2 cellular contexts compared by ENCODE assay signal in the genomic region with DNA sequence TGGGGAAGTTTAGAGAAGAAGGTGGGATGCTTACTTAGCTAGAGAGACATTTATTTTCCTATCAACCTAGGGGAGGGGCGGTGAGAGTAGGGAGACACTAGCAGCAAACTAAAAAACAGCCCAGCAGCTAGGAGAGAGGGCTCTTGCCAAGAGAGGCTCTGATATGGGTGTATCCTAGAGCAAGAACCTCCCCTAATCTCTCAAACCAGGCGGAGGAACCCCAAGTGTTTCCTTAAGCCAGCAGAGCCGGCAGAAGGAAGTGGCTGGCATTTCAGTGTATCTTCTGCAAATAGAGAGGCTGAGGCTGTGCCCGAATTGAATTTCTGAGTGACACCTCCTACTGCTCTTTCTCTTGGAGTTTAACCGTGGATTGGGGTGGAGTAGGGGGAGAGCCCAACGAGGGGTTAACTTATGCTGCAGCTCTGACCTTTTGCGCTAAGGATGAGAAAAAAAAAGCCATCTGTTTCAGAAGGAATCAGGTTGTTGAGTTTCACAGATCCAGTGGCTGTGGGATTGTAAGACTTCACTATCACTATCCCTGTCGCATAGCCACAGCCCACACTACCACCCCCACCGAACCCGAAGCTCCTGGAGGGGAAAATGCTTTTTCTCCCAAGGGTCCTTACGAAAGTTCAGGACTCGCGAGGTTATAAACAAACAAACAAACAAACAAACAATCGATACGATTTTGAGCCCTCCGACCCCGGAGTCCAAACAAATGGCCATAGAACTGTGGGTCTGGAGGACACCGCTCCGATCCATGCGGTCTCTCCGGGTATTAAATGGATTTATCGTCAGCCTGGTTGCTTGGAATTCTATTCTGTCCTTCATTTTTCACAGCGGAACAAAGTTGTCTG.
TF ChIP-seq lines count a peak whose summit lies in the region.

No MANE protein-coding gene starts in this region.

TF ChIP-seq in SK-N-SH, 30 proteins besides CTCF, POLR2A, EP300 and RAD21 (continued from another document):
- TF ChIP-seq, protein P1, sequence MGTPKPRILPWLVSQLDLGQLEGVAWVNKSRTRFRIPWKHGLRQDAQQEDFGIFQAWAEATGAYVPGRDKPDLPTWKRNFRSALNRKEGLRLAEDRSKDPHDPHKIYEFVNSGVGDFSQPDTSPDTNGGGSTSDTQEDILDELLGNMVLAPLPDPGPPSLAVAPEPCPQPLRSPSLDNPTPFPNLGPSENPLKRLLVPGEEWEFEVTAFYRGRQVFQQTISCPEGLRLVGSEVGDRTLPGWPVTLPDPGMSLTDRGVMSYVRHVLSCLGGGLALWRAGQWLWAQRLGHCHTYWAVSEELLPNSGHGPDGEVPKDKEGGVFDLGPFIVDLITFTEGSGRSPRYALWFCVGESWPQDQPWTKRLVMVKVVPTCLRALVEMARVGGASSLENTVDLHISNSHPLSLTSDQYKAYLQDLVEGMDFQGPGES (IDR thresholded peaks at IDR 0.05; ENCODE audit: low read depth, low read length): no peak
- TF ChIP-seq, protein P2, sequence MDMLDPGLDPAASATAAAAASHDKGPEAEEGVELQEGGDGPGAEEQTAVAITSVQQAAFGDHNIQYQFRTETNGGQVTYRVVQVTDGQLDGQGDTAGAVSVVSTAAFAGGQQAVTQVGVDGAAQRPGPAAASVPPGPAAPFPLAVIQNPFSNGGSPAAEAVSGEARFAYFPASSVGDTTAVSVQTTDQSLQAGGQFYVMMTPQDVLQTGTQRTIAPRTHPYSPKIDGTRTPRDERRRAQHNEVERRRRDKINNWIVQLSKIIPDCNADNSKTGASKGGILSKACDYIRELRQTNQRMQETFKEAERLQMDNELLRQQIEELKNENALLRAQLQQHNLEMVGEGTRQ (IDR thresholded peaks at IDR 0.05; ENCODE audit: borderline replicate concordance, low read depth, low read length): no peak
- TF ChIP-seq NFIC (IDR thresholded peaks at IDR 0.05; ENCODE audit: borderline replicate concordance): no peak
- TF ChIP-seq GABPA (IDR thresholded peaks at IDR 0.05; ENCODE audit: low read depth): no peak
- TF ChIP-seq, protein P3, sequence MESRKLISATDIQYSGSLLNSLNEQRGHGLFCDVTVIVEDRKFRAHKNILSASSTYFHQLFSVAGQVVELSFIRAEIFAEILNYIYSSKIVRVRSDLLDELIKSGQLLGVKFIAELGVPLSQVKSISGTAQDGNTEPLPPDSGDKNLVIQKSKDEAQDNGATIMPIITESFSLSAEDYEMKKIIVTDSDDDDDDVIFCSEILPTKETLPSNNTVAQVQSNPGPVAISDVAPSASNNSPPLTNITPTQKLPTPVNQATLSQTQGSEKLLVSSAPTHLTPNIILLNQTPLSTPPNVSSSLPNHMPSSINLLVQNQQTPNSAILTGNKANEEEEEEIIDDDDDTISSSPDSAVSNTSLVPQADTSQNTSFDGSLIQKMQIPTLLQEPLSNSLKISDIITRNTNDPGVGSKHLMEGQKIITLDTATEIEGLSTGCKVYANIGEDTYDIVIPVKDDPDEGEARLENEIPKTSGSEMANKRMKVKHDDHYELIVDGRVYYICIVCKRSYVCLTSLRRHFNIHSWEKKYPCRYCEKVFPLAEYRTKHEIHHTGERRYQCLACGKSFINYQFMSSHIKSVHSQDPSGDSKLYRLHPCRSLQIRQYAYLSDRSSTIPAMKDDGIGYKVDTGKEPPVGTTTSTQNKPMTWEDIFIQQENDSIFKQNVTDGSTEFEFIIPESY (IDR thresholded peaks at IDR 0.05; ENCODE audit: borderline replicate concordance, low read depth): no peak
- TF ChIP-seq FOSL2 (IDR thresholded peaks at IDR 0.05; ENCODE audit: borderline replicate concordance, low read depth): no peak

TF ChIP-seq in SK-N-SH treated with all-trans-retinoic acid at 6 μM for 48 hours, 23 proteins besides CTCF, POLR2A, EP300 and RAD21 (continued from another document):
- TF ChIP-seq ZNF70 (CRISPR knock-in tag; IDR thresholded peaks at IDR 0.05) (no peak), TOX (CRISPR knock-in tag; IDR thresholded peaks at IDR 0.05; ENCODE audit: borderline replicate concordance) (no peak), ISL1 (CRISPR knock-in tag; IDR thresholded peaks at IDR 0.05) (no peak), RARB (CRISPR knock-in tag; IDR thresholded peaks at IDR 0.05) (no peak), SNAI2 (CRISPR knock-in tag; IDR thresholded peaks at IDR 0.05) (no peak), TCF4 (CRISPR knock-in tag; IDR thresholded peaks at IDR 0.05; ENCODE audit: borderline replicate concordance) (no peak), PPARA (CRISPR knock-in tag; IDR thresholded peaks at IDR 0.05; ENCODE audit: borderline replicate concordance) (no peak)
- TF ChIP-seq, protein P4, sequence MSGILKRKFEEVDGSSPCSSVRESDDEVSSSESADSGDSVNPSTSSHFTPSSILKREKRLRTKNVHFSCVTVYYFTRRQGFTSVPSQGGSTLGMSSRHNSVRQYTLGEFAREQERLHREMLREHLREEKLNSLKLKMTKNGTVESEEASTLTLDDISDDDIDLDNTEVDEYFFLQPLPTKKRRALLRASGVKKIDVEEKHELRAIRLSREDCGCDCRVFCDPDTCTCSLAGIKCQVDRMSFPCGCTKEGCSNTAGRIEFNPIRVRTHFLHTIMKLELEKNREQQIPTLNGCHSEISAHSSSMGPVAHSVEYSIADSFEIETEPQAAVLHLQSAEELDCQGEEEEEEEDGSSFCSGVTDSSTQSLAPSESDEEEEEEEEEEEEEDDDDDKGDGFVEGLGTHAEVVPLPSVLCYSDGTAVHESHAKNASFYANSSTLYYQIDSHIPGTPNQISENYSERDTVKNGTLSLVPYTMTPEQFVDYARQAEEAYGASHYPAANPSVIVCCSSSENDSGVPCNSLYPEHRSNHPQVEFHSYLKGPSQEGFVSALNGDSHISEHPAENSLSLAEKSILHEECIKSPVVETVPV (CRISPR knock-in tag; IDR thresholded peaks at IDR 0.05): no peak
- TF ChIP-seq, protein P5, sequence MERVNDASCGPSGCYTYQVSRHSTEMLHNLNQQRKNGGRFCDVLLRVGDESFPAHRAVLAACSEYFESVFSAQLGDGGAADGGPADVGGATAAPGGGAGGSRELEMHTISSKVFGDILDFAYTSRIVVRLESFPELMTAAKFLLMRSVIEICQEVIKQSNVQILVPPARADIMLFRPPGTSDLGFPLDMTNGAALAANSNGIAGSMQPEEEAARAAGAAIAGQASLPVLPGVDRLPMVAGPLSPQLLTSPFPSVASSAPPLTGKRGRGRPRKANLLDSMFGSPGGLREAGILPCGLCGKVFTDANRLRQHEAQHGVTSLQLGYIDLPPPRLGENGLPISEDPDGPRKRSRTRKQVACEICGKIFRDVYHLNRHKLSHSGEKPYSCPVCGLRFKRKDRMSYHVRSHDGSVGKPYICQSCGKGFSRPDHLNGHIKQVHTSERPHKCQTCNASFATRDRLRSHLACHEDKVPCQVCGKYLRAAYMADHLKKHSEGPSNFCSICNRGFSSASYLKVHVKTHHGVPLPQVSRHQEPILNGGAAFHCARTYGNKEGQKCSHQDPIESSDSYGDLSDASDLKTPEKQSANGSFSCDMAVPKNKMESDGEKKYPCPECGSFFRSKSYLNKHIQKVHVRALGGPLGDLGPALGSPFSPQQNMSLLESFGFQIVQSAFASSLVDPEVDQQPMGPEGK (CRISPR knock-in tag; IDR thresholded peaks at IDR 0.05; ENCODE audit: borderline replicate concordance): no peak
